24 cellular contexts compared by ENCODE assay signal in genomic region chr5:2864515-2864914, GRCh38.
A peak's percentile ranks its signal among the peaks of the same experiment; 100 is the strongest.
DNase-seq lines count a peak whose midpoint lies in the region; ATAC-seq, FAIRE-seq and TF ChIP-seq lines count a peak whose summit lies in the region.
"Had no signal": no experiment of that assay in that cellular context is flagged by ENCODE, and none has a peak within 500 bp of the region (broad histone marks: within the 10 kb centered on the region; RNA-seq: fewer than 3 reads in every experiment).

No MANE protein-coding gene starts in this region.

- H2BK12ac ChIP-seq in H1 (ENCODE audit: low read depth, low read length) (no peak overlapping the region), neuronal stem cell (ENCODE audit: low read length) (no peak overlapping the region)

- TF ChIP-seq RAD21 in H1 (IDR thresholded peaks at IDR 0.05 in 1 of 2, conservative IDR thresholded peaks at IDR 0.05 in 1 of 2; ENCODE audit: low read depth in 2 of 2, low read length in 2 of 2), result no peak

- H4K8ac ChIP-seq in H1 (ENCODE audit: extremely low read depth, insufficient read depth, low read length) (no peak overlapping the region), neuronal stem cell (ENCODE audit: low read depth, low read length) (no peak overlapping the region)

- no peak overlapping the region for H3K27ac ChIP-seq in GM23338 (ENCODE audit: low read depth)
- H3K27ac ChIP-seq in H1 (ENCODE audit: low read depth, low read length), result no peak overlapping the region
- no peak overlapping the region for H3K27ac ChIP-seq in neuronal stem cell (replicated peaks; ENCODE audit: low read length)
- H3K27ac ChIP-seq: BLaER1 treated with 17β-estradiol and CSF1 and Interleukin-3, amounts not matched to agents 10 nM and 100 nM; RWPE1; SK-N-MC had no signal

- peaks cover 3% of the 10 kb centered on the region; the same call in 2 of the 3 replicates for H3K9me3 Mint-ChIP-seq in GM23338

- no peak overlapping the region for H2BK20ac ChIP-seq in H1 (ENCODE audit: low read length)

- H2AFZ ChIP-seq in GM23338 (0 out of 2 replicates have a peak overlapping the region, but pooled peaks have one; percentile 52), H1 (ENCODE audit: low read length) (peak overlapping the region; percentile 51; the same call in 1 of the 2 replicates), neuronal stem cell (ENCODE audit: low read length) (peak overlapping the region; percentile 25)

- no peak for TF ChIP-seq EP300 in H1 (IDR thresholded peaks at IDR 0.05; ENCODE audit: borderline replicate concordance in 1 of 2, low read depth in 2 of 2, low read length in 2 of 2)

- DNase-seq in GM23338 (ENCODE audit: low spot score) (no peak), H1 (ENCODE audit: low read depth in 1 of 2, low spot score in 2 of 2) (no peak), neuronal stem cell (ENCODE audit: low spot score) (no peak), NCI-H748 treated with DMSO at 0.1 percent for 48 hours (lab: John Stamatoyannopoulos, UW) (no peak), SHP77 (lab: John Stamatoyannopoulos, UW) (no peak)
- DNase-seq: AML-193; CD4-positive, alpha-beta T cell; GDM1; KBM-7; NCI-H1694; NCI-H2029 treated with DMSO at 0.1 percent for 48 hours; NCI-H446 treated with DMSO at 0.1 percent for 48 hours; NCI-H526; SHP77 treated with DMSO at 0.1 percent for 48 hours; SW 1271 had no signal

- H3K23me2 ChIP-seq in H1 (ENCODE audit: low read depth, low read length), result no peaks in the 10 kb centered on the region

- no peak overlapping the region for H3K4me3 Mint-ChIP-seq in GM23338
- H3K4me3 Mint-ChIP-seq: CD4-positive, alpha-beta T cell had no signal

- H3K79me1 ChIP-seq in H1 (ENCODE audit: low read depth, low read length) (no peaks in the 10 kb centered on the region), neuronal stem cell (ENCODE audit: low read depth, low read length) (no peaks in the 10 kb centered on the region)

- no peaks in the 10 kb centered on the region for H3K9me2 ChIP-seq in GM23338 (ENCODE audit: insufficient read depth)

- H3K9me3 ChIP-seq in H1 (ENCODE audit: insufficient read depth in 2 of 2, low read depth in 1 of 2, low read length in 1 of 2) (peaks cover 0 to 6% of the 10 kb centered on the region in 2 experiments; a peak in 1 of 4 replicates), neuronal stem cell (replicated peaks in 1 of 2; ENCODE audit: control insufficient read depth in 2 of 2, insufficient read depth in 1 of 2, low read depth in 1 of 2, low read length in 2 of 2) (no peaks in the 10 kb centered on the region)

- H3K36me3 ChIP-seq in GM23338 (ENCODE audit: insufficient read depth), result no peaks in the 10 kb centered on the region
- H3K36me3 ChIP-seq in H1 (ENCODE audit: control insufficient read depth in 2 of 4, insufficient read depth in 4 of 4, low read length in 3 of 4), result no peaks in the 10 kb centered on the region
- H3K36me3 ChIP-seq in neuronal stem cell (replicated peaks in 1 of 2; ENCODE audit: control insufficient read depth in 2 of 2, insufficient read depth in 2 of 2, low read length in 2 of 2), result no peaks in the 10 kb centered on the region
- H3K36me3 ChIP-seq: BLaER1 treated with 17β-estradiol and CSF1 and Interleukin-3, amounts not matched to agents 10 nM and 100 nM had no signal

- H3K4me1 ChIP-seq in GM23338 (ENCODE audit: insufficient read depth), result no peaks in the 10 kb centered on the region
- H3K4me1 ChIP-seq in H1 (replicated peaks in 1 of 4; ENCODE audit: control insufficient read depth in 3 of 4, insufficient read depth in 4 of 4, low read length in 3 of 4), result peaks cover 0 to 3% (median 0%) of the 10 kb centered on the region in 4 experiments; a peak in 3 of 7 replicates
- peaks cover 4 to 11% of the 10 kb centered on the region in 2 donors for H3K4me1 ChIP-seq in neuronal stem cell (ENCODE audit: control insufficient read depth in 2 of 2, insufficient read depth in 1 of 2, low read depth in 1 of 2, low read length in 2 of 2)

- H4K5ac ChIP-seq in H1 (ENCODE audit: insufficient read length, low read depth, low read length), result no peak overlapping the region

- POLR2A ChIA-PET in H1 (lab: Charles Lee; ENCODE audit: partially characterized antibody), result no interaction called here

- H3K18ac ChIP-seq in H1 (ENCODE audit: extremely low read depth, low read length), result no peak overlapping the region
- H3K18ac ChIP-seq in neuronal stem cell (ENCODE audit: low read length), result peak overlapping the region; percentile 67

- 78% methylated on average over 10 of the region's 10 CpGs; no CpG with 5 or more reads in 1 of the 2 experiments for WGBS in H1 (ENCODE audit: extremely low coverage in 1 of 2, insufficient coverage in 1 of 2, insufficient read length in 1 of 2, insufficient replicate concordance in 2 of 2, low coverage in 1 of 2, low lambda C conversion rate in 2 of 2, missing lambda C conversion rate in 1 of 2), 2 experiments
- no CpG with 5 or more reads among the region's 10 CpGs for WGBS in neuronal stem cell (ENCODE audit: extremely low coverage in 2 of 2, insufficient read length in 2 of 2, insufficient replicate concordance in 1 of 2), 2 donors

- FAIRE-seq in H1 (lab: Jason Lieb, UNC), result no peak
- FAIRE-seq: A204.1, D721Med, GM12878 had no signal

- no peaks in the 10 kb centered on the region for H3K4me1 Mint-ChIP-seq in GM23338

- H3K27ac Mint-ChIP-seq in GM23338, result no peak overlapping the region
- H3K27ac Mint-ChIP-seq: CD4-positive, alpha-beta T cell had no signal

- H2AK5ac ChIP-seq in H1 (ENCODE audit: low read depth, low read length) (no peak overlapping the region), neuronal stem cell (ENCODE audit: low read depth, low read length) (peak overlapping the region; percentile 34)

- no peaks in the 10 kb centered on the region for H3F3A ChIP-seq in GM23338 (replicated peaks; ENCODE audit: low read depth)

- H3K23ac ChIP-seq in H1 (ENCODE audit: insufficient read length) (no peak overlapping the region), neuronal stem cell (ENCODE audit: low read depth, low read length, poor library complexity) (no peak overlapping the region)

- H4K20me1 ChIP-seq in GM23338 (replicated peaks; ENCODE audit: insufficient read depth) (no peaks in the 10 kb centered on the region), H1 (replicated peaks in 1 of 2; ENCODE audit: control insufficient read depth in 1 of 2, insufficient read depth in 2 of 2, low read length in 2 of 2) (no peaks in the 10 kb centered on the region)
- H4K20me1 ChIP-seq: BLaER1 treated with 17β-estradiol and CSF1 and Interleukin-3, amounts not matched to agents 10 nM and 100 nM had no signal

- H2BK15ac ChIP-seq in H1 (ENCODE audit: low read length) (no peak overlapping the region), neuronal stem cell (ENCODE audit: low read length) (no peak overlapping the region)

- H3K4ac ChIP-seq in H1 (replicated peaks; ENCODE audit: insufficient read length, low read depth, low read length), result no peak overlapping the region
- H3K4ac ChIP-seq in neuronal stem cell (ENCODE audit: low read length), result peak overlapping the region; percentile 54

- H3K4me2 ChIP-seq in GM23338 (no peak overlapping the region), H1 (ENCODE audit: insufficient read depth in 1 of 2, low read depth in 2 of 2, low read length in 2 of 2) (no peak overlapping the region), neuronal stem cell (ENCODE audit: insufficient read depth, low read length, poor library complexity, severe bottlenecking) (no peak overlapping the region)
- H3K4me2 ChIP-seq: BLaER1 treated with 17β-estradiol and CSF1 and Interleukin-3, amounts not matched to agents 10 nM and 100 nM had no signal

- H2BK120ac ChIP-seq in H1 (replicated peaks; ENCODE audit: low read depth, low read length) (no peak overlapping the region), neuronal stem cell (ENCODE audit: low read depth, low read length) (no peak overlapping the region)

- ATAC-seq in GM23338 (peak; percentile 43; the same call in 2 of the 3 replicates), HG02571 (IDR thresholded peaks at IDR 0.05; ENCODE audit: unreplicated experiment) (no peak), GM18861 (IDR thresholded peaks at IDR 0.05; ENCODE audit: unreplicated experiment) (no peak)
- ATAC-seq: GM12878, Panc1 had no signal

- H3K27me3 ChIP-seq in GM23338 (ENCODE audit: insufficient read depth) (no peaks in the 10 kb centered on the region), H1 (replicated peaks in 1 of 4; ENCODE audit: control insufficient read depth in 3 of 4, extremely low read depth in 1 of 4, insufficient read depth in 3 of 4, low read length in 3 of 4) (no peaks in the 10 kb centered on the region), neuronal stem cell (ENCODE audit: control insufficient read depth in 3 of 3, insufficient read depth in 3 of 3, low read depth in 1 of 3, low read length in 3 of 3) (no peaks in the 10 kb centered on the region)
- H3K27me3 ChIP-seq: BLaER1 treated with 17β-estradiol and CSF1 and Interleukin-3, amounts not matched to agents 10 nM and 100 nM had no signal

- H3K36me3 Mint-ChIP-seq in GM23338 (ENCODE audit: low read depth), result no peaks in the 10 kb centered on the region

- TF ChIP-seq CTCF in GM23338 (conservative IDR thresholded peaks at IDR 0.05; ENCODE audit: low read depth in 2 of 2), result no peak
- no peak for TF ChIP-seq CTCF in H1 (IDR thresholded peaks at IDR 0.05; ENCODE audit: control extremely low read depth in 1 of 3, insufficient read depth in 1 of 3, low read depth in 1 of 3, low read length in 3 of 3)

- H3K14ac ChIP-seq in H1 (ENCODE audit: insufficient read length), result no peak overlapping the region
- H3K14ac ChIP-seq in neuronal stem cell (ENCODE audit: low read length), result peak overlapping the region; percentile 32

- no peaks in the 10 kb centered on the region for H3K79me2 ChIP-seq in GM23338 (replicated peaks; ENCODE audit: insufficient read depth)
- H3K79me2 ChIP-seq in H1 (ENCODE audit: control insufficient read depth in 1 of 2, insufficient read depth in 2 of 2, low read length in 2 of 2), result no peaks in the 10 kb centered on the region

- peaks cover 4% of the 10 kb centered on the region for H3K27me3 Mint-ChIP-seq in GM23338 (ENCODE audit: insufficient read depth, low read depth, poor library complexity)
- H3K27me3 Mint-ChIP-seq: CD4-positive, alpha-beta T cell had no signal

- H3K56ac ChIP-seq in H1 (replicated peaks; ENCODE audit: insufficient read length, low read depth, low read length), result no peak overlapping the region

- H4K91ac ChIP-seq in H1 (replicated peaks; ENCODE audit: insufficient read length, low read length) (no peak overlapping the region), neuronal stem cell (ENCODE audit: low read depth, low read length, poor library complexity) (peak overlapping the region; percentile 19)

- TF ChIP-seq POLR2A in H1 (IDR thresholded peaks at IDR 0.05; ENCODE audit: control extremely low read depth in 1 of 2, low read depth in 2 of 2, low read length in 2 of 2), result no peak

- CTCF ChIA-PET in H1 (lab: Charles Lee; ENCODE audit: partially characterized antibody), result no interaction called here

- H2BK5ac ChIP-seq in H1 (ENCODE audit: low read depth, low read length), result no peak overlapping the region
- no peak overlapping the region for H2BK5ac ChIP-seq in neuronal stem cell (ENCODE audit: low read length)

- no peak overlapping the region for H3K4me3 ChIP-seq in GM23338
- no peak overlapping the region for H3K4me3 ChIP-seq in H1 (ENCODE audit: extremely low read depth in 1 of 4, insufficient read depth in 2 of 4, low read depth in 3 of 4, low read length in 4 of 4)
- H3K4me3 ChIP-seq in neuronal stem cell (ENCODE audit: low read length in 2 of 2), result no peak overlapping the region
- H3K4me3 ChIP-seq: BLaER1 treated with 17β-estradiol and CSF1 and Interleukin-3, amounts not matched to agents 10 nM and 100 nM; GM12878; SK-N-MC had no signal

- H3K9ac ChIP-seq in H1 (replicated peaks in 1 of 4; ENCODE audit: extremely low read depth in 1 of 4, low read depth in 3 of 4, low read length in 3 of 4) (no peak overlapping the region), neuronal stem cell (ENCODE audit: low read depth, low read length, poor library complexity) (no peak overlapping the region)
- H3K9ac ChIP-seq: BLaER1 treated with 17β-estradiol and CSF1 and Interleukin-3, amounts not matched to agents 10 nM and 100 nM had no signal
